Comparison of ENCODE assay signal across 8 cellular contexts in the genomic region with DNA sequence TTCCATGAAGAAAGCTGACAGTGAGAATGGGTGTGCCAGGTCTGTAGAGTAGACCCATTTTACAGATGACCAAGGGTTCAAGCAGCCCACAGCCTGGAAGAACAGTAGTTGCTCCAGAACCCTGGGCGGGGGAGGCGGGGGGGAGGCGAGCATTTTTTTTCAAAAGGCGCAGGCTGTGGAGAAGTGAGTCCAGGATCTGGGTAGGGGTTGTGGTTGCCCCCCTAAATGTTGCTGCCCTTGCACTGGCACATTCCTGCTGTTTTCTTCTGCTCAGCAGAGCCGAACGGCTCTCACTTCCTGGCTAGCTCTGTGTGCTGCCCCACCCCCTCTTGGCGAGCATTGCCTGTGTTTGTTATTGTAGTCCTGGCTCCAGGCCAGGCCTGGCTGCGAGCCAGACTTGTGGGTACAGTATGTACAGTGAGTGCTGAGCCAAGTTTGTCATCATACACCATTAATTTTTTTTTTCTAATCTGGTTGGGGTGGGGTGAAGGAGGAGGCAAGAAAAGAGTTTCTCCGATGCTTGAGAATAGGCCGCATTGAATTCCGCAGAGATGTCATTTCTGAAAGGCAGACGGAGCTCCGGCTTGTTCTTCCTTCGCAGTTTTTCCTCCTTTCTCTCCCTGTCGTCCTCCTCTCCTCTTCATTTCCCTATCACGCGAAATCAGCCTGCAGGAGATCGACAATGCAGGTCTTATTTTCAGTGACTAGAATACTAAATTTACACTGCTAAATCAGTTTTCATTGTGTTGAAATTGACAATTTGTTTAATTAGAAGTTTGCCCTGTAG.
DNase-seq lines count a peak whose midpoint lies in the region; ATAC-seq and TF ChIP-seq lines count a peak whose summit lies in the region.

No MANE protein-coding gene starts in this region.

- CTCF ChIA-PET in PC-3 (lab: Charles Lee): no interaction called here

- POLR2A ChIA-PET in PC-3 (lab: Charles Lee; ENCODE audit: unreplicated experiment): interaction anchor here (0.6 kb wide), 1 partner anchor 209 kb away, joined by 3 read pairs; no protein-coding TSS in a partner anchor

- H3K27ac Mint-ChIP-seq in activated T-cell treated with anti-CD3 and anti-CD28 coated beads, Interleukin-2, amount 50 U/mL, for 72 hours: peak overlapping the region; percentile 62
- peak overlapping the region; percentile 92 to 98 (median 96) for H3K27ac Mint-ChIP-seq in naive B cell

- intact Hi-C loops in PC-3 (cut with micrococcal nuclease): loop anchor here (10.0 kb wide), 1 partner anchor 115 kb away; no protein-coding TSS in a partner anchor
- intact Hi-C loops in esophagus muscularis mucosa (cut with DNase I): loop anchor here (5.0 kb wide), 1 partner anchor 37 kb away; no protein-coding TSS in a partner anchor

- TF ChIP-seq POLR2A in esophagus muscularis mucosa (IDR thresholded peaks at IDR 0.05; ENCODE audit: low read depth): no peak

- no peak overlapping the region for H3K9ac ChIP-seq in PC-3 (ENCODE audit: low read length)

- no peaks in the 10 kb centered on the region for H3K36me3 ChIP-seq in PC-3 (ENCODE audit: low read depth, low read length)
- peaks cover 16 to 39% (median 30%) of the 10 kb centered on the region in 4 donors for H3K36me3 ChIP-seq in esophagus muscularis mucosa

- ATAC-seq in GM19372 (IDR thresholded peaks at IDR 0.05; ENCODE audit: low read depth, unreplicated experiment) (peak; percentile 61), PC-3 (peak; percentile 79), naive B cell (ENCODE audit: low read depth in 2 of 2) (peak; percentile 91 to 92), HG03342 (IDR thresholded peaks at IDR 0.05; ENCODE audit: unreplicated experiment) (no peak)
- peak; percentile 92 to 96 for ATAC-seq in activated T-cell treated with anti-CD3 and anti-CD28 coated beads, Interleukin-2, amount 50 U/mL, for 72 hours (replicated peaks in 1 of 2)

- H3K27me3 ChIP-seq in PC-3 (ENCODE audit: low read length) (peaks cover 74% of the 10 kb centered on the region), esophagus muscularis mucosa (no peaks in the 10 kb centered on the region)

- no peaks in the 10 kb centered on the region for H3K79me2 ChIP-seq in PC-3 (ENCODE audit: low read length)

- TF ChIP-seq CTCF in PC-3 (conservative IDR thresholded peaks at IDR 0.05; ENCODE audit: low read depth, low read length) (no peak), esophagus muscularis mucosa (IDR thresholded peaks at IDR 0.05) (no peak)

- no peak overlapping the region for H2AFZ ChIP-seq in PC-3 (ENCODE audit: low read length)

- no peaks in the 10 kb centered on the region for H3K27me3 Mint-ChIP-seq in activated T-cell treated with anti-CD3 and anti-CD28 coated beads, Interleukin-2, amount 50 U/mL, for 72 hours (ENCODE audit: low read depth)
- H3K27me3 Mint-ChIP-seq in naive B cell: no peaks in the 10 kb centered on the region

- no peaks in the 10 kb centered on the region for H3K9me3 Mint-ChIP-seq in activated T-cell treated with anti-CD3 and anti-CD28 coated beads, Interleukin-2, amount 50 U/mL, for 72 hours
- peaks cover 0 to 7% (median 0%) of the 10 kb centered on the region in 7 donors for H3K9me3 Mint-ChIP-seq in naive B cell

- H3K9me3 ChIP-seq in PC-3 (ENCODE audit: low read length): no peaks in the 10 kb centered on the region
- no peaks in the 10 kb centered on the region for H3K9me3 ChIP-seq in esophagus muscularis mucosa

- H3K4me1 ChIP-seq in PC-3 (ENCODE audit: insufficient read depth, low read length) (peaks cover 39% of the 10 kb centered on the region), esophagus muscularis mucosa (peaks cover 91 to 97% (median 96%) of the 10 kb centered on the region in 4 donors)

- H3K4me1 Mint-ChIP-seq in activated T-cell treated with anti-CD3 and anti-CD28 coated beads, Interleukin-2, amount 50 U/mL, for 72 hours (ENCODE audit: low read depth): peaks cover 51% of the 10 kb centered on the region
- H3K4me1 Mint-ChIP-seq in naive B cell: peaks cover 69 to 98% (median 96%) of the 10 kb centered on the region in 3 donors

- DNase-seq in KBM-7 (peak; percentile 98), PC-3 (peak; percentile 99), esophagus muscularis mucosa (ENCODE audit: extremely low spot score) (peak; percentile 100), naive B cell (peak; percentile 97)
- peak; percentile 91 to 94 for DNase-seq in activated T-cell treated with anti-CD3 and anti-CD28 coated beads, Interleukin-2, amount 50 U/mL, for 72 hours
- DNase-seq in stimulated activated CD8-positive, alpha-beta memory T cell treated with anti-CD3 and anti-CD28 coated beads, Interleukin-7, amount 100 ng/mL, for 24 hours (ENCODE audit: low read depth): peak; percentile 86

- peak overlapping the region; percentile 15; the same call in 1 of the 2 replicates for H3K4me3 ChIP-seq in PC-3 (ENCODE audit: low read length)
- H3K4me3 ChIP-seq in esophagus muscularis mucosa: peak overlapping the region; percentile 32 to 49 (median 42)

- 1% methylated on average over 15 of the region's 18 CpGs for WGBS in esophagus muscularis mucosa

- peak overlapping the region; percentile 56 for H3K4me2 ChIP-seq in PC-3 (ENCODE audit: low read length)

- TF ChIP-seq EP300 in esophagus muscularis mucosa (IDR thresholded peaks at IDR 0.05): peak; percentile 99

- H3F3A ChIP-seq in PC-3 (ENCODE audit: low read length, unreplicated experiment): no peaks in the 10 kb centered on the region

- no TSS peak for BruUV-seq in PC-3 (replicated peaks; lab: Mats Ljungman, UMichigan)

- H3K9me2 ChIP-seq in PC-3 (replicated peaks; ENCODE audit: low read length): no peaks in the 10 kb centered on the region

- no peak overlapping the region for H3K27ac ChIP-seq in PC-3 (ENCODE audit: low read length)
- H3K27ac ChIP-seq in esophagus muscularis mucosa (replicated peaks in 1 of 4): peak overlapping the region; percentile 97 to 100 (median 98)

- in situ Hi-C loops in KBM-7 (cut with MboI; ENCODE audit: low pct_unique_long_range_greater_than_20kb, low sequenced_read_pairs): no loop called here

- peaks cover 2 to 4% of the 10 kb centered on the region in 2 donors for H3K36me3 Mint-ChIP-seq in activated T-cell treated with anti-CD3 and anti-CD28 coated beads, Interleukin-2, amount 50 U/mL, for 72 hours (ENCODE audit: insufficient read depth in 2 of 2)
- H3K36me3 Mint-ChIP-seq in naive B cell: peaks cover 5 to 16% of the 10 kb centered on the region in 2 donors

- peaks cover 25% of the 10 kb centered on the region for H4K20me1 ChIP-seq in PC-3 (ENCODE audit: low read length)

- H3K4me3 Mint-ChIP-seq in activated T-cell treated with anti-CD3 and anti-CD28 coated beads, Interleukin-2, amount 50 U/mL, for 72 hours: peak overlapping the region; percentile 60 to 62
- peak overlapping the region; percentile 65 to 89 (median 80) for H3K4me3 Mint-ChIP-seq in naive B cell
